1 cellular context compared by ENCODE assay signal in the genomic region with DNA sequence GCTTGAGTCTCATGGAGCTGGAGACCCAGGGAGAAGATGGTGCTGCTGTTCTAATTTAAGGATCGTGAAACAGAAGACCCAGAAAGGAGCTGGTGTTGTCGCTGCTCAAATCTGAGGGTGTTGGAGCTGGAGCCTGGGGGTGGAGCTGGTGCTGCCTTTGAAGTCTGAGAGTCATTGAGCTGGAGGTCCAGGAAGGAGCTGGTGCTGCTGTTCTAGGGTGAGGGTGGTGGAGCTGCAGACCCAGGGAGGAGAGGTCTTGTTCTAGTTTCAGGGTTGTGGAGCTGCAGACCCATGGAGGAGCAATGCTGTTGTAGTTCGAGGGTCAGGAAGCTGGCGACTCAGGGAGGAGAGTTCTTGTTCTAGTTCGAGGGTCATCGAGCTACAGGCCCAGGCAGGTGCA.
TF ChIP-seq lines count a peak whose summit lies in the region.

No MANE protein-coding gene starts in this region.

TF ChIP-seq in GM23338, 12 proteins besides CTCF, POLR2A, EP300 and RAD21 (continued from another document):
- TF ChIP-seq, protein P1, sequence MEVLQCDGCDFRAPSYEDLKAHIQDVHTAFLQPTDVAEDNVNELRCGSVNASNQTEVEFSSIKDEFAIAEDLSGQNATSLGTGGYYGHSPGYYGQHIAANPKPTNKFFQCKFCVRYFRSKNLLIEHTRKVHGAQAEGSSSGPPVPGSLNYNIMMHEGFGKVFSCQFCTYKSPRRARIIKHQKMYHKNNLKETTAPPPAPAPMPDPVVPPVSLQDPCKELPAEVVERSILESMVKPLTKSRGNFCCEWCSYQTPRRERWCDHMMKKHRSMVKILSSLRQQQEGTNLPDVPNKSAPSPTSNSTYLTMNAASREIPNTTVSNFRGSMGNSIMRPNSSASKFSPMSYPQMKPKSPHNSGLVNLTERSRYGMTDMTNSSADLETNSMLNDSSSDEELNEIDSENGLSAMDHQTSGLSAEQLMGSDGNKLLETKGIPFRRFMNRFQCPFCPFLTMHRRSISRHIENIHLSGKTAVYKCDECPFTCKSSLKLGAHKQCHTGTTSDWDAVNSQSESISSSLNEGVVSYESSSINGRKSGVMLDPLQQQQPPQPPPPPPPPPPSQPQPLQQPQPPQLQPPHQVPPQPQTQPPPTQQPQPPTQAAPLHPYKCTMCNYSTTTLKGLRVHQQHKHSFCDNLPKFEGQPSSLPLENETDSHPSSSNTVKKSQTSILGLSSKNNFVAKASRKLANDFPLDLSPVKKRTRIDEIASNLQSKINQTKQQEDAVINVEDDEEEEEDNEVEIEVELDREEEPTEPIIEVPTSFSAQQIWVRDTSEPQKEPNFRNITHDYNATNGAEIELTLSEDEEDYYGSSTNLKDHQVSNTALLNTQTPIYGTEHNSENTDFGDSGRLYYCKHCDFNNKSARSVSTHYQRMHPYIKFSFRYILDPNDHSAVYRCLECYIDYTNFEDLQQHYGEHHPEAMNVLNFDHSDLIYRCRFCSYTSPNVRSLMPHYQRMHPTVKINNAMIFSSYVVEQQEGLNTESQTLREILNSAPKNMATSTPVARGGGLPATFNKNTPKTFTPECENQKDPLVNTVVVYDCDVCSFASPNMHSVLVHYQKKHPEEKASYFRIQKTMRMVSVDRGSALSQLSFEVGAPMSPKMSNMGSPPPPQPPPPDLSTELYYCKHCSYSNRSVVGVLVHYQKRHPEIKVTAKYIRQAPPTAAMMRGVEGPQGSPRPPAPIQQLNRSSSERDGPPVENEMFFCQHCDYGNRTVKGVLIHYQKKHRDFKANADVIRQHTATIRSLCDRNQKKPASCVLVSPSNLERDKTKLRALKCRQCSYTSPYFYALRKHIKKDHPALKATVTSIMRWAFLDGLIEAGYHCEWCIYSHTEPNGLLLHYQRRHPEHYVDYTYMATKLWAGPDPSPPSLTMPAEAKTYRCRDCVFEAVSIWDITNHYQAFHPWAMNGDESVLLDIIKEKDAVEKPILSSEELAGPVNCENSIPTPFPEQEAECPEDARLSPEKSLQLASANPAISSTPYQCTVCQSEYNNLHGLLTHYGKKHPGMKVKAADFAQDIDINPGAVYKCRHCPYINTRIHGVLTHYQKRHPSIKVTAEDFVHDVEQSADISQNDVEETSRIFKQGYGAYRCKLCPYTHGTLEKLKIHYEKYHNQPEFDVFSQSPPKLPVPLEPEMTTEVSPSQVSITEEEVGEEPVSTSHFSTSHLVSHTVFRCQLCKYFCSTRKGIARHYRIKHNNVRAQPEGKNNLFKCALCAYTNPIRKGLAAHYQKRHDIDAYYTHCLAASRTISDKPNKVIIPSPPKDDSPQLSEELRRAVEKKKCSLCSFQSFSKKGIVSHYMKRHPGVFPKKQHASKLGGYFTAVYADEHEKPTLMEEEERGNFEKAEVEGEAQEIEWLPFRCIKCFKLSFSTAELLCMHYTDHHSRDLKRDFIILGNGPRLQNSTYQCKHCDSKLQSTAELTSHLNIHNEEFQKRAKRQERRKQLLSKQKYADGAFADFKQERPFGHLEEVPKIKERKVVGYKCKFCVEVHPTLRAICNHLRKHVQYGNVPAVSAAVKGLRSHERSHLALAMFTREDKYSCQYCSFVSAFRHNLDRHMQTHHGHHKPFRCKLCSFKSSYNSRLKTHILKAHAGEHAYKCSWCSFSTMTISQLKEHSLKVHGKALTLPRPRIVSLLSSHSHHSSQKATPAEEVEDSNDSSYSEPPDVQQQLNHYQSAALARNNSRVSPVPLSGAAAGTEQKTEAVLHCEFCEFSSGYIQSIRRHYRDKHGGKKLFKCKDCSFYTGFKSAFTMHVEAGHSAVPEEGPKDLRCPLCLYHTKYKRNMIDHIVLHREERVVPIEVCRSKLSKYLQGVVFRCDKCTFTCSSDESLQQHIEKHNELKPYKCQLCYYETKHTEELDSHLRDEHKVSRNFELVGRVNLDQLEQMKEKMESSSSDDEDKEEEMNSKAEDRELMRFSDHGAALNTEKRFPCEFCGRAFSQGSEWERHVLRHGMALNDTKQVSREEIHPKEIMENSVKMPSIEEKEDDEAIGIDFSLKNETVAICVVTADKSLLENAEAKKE (CRISPR knock-in tag; IDR thresholded peaks at IDR 0.05) = no peak
- TF ChIP-seq POLR2AphosphoS5 (IDR thresholded peaks at IDR 0.05; ENCODE audit: low read depth) (no peak), CREB1 (CRISPR knock-in tag; IDR thresholded peaks at IDR 0.05; ENCODE audit: low read depth) (no peak), NANOG (IDR thresholded peaks at IDR 0.05; ENCODE audit: borderline replicate concordance) (no peak), JUNB (IDR thresholded peaks at IDR 0.05; ENCODE audit: unreplicated experiment) (no peak), STAT1 (IDR thresholded peaks at IDR 0.05; ENCODE audit: unreplicated experiment) (no peak)
- TF ChIP-seq, protein P2, sequence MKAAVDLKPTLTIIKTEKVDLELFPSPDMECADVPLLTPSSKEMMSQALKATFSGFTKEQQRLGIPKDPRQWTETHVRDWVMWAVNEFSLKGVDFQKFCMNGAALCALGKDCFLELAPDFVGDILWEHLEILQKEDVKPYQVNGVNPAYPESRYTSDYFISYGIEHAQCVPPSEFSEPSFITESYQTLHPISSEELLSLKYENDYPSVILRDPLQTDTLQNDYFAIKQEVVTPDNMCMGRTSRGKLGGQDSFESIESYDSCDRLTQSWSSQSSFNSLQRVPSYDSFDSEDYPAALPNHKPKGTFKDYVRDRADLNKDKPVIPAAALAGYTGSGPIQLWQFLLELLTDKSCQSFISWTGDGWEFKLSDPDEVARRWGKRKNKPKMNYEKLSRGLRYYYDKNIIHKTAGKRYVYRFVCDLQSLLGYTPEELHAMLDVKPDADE (IDR thresholded peaks at IDR 0.05) = no peak
TF ChIP-seq in GM23338: peak in this region for 0.
